Comparison of ENCODE assay signal across 2 cellular contexts in the genomic region with DNA sequence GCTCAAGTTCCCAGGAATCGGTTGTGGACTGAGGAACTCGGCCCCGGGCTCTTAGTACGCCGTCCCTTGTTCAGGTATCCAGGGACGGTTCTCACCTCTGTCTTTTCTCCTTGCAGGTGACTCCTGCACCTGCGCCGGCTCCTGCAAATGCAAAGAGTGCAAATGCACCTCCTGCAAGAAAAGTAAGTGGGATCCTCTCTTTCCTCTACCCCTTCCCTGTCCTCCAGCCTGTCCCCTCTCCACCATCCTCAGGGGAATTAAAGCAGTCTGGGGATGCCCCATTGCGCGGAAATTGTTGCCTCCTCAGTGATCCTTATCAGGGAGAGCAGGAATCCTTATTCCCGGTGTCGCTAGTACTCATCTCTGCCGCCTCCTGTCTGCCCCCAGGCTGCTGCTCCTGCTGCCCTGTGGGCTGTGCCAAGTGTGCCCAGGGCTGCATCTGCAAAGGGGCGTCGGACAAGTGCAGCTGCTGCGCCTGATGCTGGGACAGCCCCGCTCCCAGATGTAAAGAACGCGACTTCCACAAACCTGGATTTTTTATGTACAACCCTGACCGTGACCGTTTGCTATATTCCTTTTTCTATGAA.
TF ChIP-seq lines count a peak whose summit lies in the region.

No MANE protein-coding gene starts in this region.

TF ChIP-seq in IMR-90, 13 proteins besides CTCF, POLR2A, EP300 and RAD21:
- TF ChIP-seq CHD1 (IDR thresholded peaks at IDR 0.05; ENCODE audit: low read depth, low read length), result peak; percentile 100
- TF ChIP-seq MAZ (IDR thresholded peaks at IDR 0.05; ENCODE audit: borderline replicate concordance, low read depth, low read length), result no peak; the same call in 1 of the 2 replicates
- TF ChIP-seq, protein P1, sequence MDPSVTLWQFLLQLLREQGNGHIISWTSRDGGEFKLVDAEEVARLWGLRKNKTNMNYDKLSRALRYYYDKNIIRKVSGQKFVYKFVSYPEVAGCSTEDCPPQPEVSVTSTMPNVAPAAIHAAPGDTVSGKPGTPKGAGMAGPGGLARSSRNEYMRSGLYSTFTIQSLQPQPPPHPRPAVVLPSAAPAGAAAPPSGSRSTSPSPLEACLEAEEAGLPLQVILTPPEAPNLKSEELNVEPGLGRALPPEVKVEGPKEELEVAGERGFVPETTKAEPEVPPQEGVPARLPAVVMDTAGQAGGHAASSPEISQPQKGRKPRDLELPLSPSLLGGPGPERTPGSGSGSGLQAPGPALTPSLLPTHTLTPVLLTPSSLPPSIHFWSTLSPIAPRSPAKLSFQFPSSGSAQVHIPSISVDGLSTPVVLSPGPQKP (IDR thresholded peaks at IDR 0.05; ENCODE audit: borderline replicate concordance, low read depth, low read length), result no peak

TF ChIP-seq in liver, 16 proteins besides CTCF, POLR2A, EP300 and RAD21:
- TF ChIP-seq EGR1 (IDR thresholded peaks at IDR 0.05; ENCODE audit: low read depth in 2 of 2) (no peak), YY1 (IDR thresholded peaks at IDR 0.05) (no peak), GABPA (IDR thresholded peaks at IDR 0.05 in 1 of 2, conservative IDR thresholded peaks at IDR 0.05 in 1 of 2) (no peak), FOXA2 (IDR thresholded peaks at IDR 0.05) (no peak), HNF4G (IDR thresholded peaks at IDR 0.05) (no peak), NR2F2 (IDR thresholded peaks at IDR 0.05) (no peak), TAF1 (conservative IDR thresholded peaks at IDR 0.05) (no peak), JUND (IDR thresholded peaks at IDR 0.05) (no peak), SP1 (IDR thresholded peaks at IDR 0.05) (no peak), RXRA (IDR thresholded peaks at IDR 0.05) (no peak), HNF4A (conservative IDR thresholded peaks at IDR 0.05) (no peak), FOXA1 (IDR thresholded peaks at IDR 0.05) (no peak)
- TF ChIP-seq, protein P2, sequence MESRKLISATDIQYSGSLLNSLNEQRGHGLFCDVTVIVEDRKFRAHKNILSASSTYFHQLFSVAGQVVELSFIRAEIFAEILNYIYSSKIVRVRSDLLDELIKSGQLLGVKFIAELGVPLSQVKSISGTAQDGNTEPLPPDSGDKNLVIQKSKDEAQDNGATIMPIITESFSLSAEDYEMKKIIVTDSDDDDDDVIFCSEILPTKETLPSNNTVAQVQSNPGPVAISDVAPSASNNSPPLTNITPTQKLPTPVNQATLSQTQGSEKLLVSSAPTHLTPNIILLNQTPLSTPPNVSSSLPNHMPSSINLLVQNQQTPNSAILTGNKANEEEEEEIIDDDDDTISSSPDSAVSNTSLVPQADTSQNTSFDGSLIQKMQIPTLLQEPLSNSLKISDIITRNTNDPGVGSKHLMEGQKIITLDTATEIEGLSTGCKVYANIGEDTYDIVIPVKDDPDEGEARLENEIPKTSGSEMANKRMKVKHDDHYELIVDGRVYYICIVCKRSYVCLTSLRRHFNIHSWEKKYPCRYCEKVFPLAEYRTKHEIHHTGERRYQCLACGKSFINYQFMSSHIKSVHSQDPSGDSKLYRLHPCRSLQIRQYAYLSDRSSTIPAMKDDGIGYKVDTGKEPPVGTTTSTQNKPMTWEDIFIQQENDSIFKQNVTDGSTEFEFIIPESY (IDR thresholded peaks at IDR 0.05), result no peak
- TF ChIP-seq, protein P3, sequence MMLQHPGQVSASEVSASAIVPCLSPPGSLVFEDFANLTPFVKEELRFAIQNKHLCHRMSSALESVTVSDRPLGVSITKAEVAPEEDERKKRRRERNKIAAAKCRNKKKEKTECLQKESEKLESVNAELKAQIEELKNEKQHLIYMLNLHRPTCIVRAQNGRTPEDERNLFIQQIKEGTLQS (IDR thresholded peaks at IDR 0.05), result no peak
- TF ChIP-seq, protein P4, sequence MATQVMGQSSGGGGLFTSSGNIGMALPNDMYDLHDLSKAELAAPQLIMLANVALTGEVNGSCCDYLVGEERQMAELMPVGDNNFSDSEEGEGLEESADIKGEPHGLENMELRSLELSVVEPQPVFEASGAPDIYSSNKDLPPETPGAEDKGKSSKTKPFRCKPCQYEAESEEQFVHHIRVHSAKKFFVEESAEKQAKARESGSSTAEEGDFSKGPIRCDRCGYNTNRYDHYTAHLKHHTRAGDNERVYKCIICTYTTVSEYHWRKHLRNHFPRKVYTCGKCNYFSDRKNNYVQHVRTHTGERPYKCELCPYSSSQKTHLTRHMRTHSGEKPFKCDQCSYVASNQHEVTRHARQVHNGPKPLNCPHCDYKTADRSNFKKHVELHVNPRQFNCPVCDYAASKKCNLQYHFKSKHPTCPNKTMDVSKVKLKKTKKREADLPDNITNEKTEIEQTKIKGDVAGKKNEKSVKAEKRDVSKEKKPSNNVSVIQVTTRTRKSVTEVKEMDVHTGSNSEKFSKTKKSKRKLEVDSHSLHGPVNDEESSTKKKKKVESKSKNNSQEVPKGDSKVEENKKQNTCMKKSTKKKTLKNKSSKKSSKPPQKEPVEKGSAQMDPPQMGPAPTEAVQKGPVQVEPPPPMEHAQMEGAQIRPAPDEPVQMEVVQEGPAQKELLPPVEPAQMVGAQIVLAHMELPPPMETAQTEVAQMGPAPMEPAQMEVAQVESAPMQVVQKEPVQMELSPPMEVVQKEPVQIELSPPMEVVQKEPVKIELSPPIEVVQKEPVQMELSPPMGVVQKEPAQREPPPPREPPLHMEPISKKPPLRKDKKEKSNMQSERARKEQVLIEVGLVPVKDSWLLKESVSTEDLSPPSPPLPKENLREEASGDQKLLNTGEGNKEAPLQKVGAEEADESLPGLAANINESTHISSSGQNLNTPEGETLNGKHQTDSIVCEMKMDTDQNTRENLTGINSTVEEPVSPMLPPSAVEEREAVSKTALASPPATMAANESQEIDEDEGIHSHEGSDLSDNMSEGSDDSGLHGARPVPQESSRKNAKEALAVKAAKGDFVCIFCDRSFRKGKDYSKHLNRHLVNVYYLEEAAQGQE (IDR thresholded peaks at IDR 0.05), result no peak
- TF ChIP-seq, protein P5, sequence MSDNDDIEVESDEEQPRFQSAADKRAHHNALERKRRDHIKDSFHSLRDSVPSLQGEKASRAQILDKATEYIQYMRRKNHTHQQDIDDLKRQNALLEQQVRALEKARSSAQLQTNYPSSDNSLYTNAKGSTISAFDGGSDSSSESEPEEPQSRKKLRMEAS (IDR thresholded peaks at IDR 0.05), result no peak
